ENCODE assay signal across 18 cellular contexts in the genomic region with DNA sequence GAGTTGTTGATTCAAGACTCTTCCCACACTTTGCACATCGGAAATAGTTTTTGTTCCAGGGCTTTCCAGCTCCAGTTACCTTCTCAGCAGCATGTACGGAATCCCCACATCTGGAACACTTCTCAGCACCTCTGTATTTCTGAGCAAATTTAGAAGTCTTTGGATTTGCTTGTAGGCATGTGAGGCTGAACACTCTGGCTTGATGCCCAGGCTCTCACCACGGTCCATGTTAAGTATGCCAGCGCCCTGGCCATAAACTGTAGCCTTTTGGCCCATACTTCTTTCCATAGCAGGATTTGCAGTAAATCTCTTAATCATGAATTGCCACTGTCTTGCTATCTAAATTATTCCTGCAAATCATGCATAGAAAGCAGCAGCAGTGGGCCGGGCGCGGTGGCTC.
"Had no signal": no experiment of that assay in that cellular context is flagged by ENCODE, and none has a peak within 500 bp of the region (broad histone marks: within the 10 kb centered on the region; RNA-seq: fewer than 3 reads in every experiment).

No MANE protein-coding gene starts in this region.

- H3K27me3 ChIP-seq: upper lobe of left lung had no signal

- H3K36me3 ChIP-seq: lower lobe of right lung, prostate gland, thoracic aorta, upper lobe of left lung had no signal

- ATAC-seq: activated CD4-positive, CD25-positive, alpha-beta regulatory T cell treated with anti-CD3 and anti-CD28 coated beads, Interleukin-2, amount 50 U/mL, for 24 hours; lower lobe of right lung; natural killer cell; T-helper 17 cell had no signal

- H3K4me1 ChIP-seq: lower lobe of right lung, prostate gland had no signal

- DNase-seq: activated CD4-positive, alpha-beta memory T cell treated with anti-CD3 and anti-CD28 coated beads, Interleukin-2, amount 10 ng/mL, durations not matched to agents 7 days and 5 days; activated CD4-positive, alpha-beta T cell treated with anti-CD3 and anti-CD28 coated beads, Interleukin-2, amount 10 ng/mL, durations not matched to agents 24 days and 14 days; activated effector memory CD4-positive, alpha-beta T cell treated with anti-CD3 and anti-CD28 coated beads, Interleukin-2, amount 50 U/mL, for 16 hours; activated naive CD4-positive, alpha-beta T cell treated with anti-CD3 and anti-CD28 coated beads, Interleukin-2, amount 10 ng/mL, durations not matched to agents 7 days and 5 days; activated T-cell treated with anti-CD3 and anti-CD28 coated beads for 4 hours; amygdala; glutamatergic neuron; hypothalamus; lower lobe of right lung; natural killer cell; stimulated activated CD4-positive, alpha-beta T cell treated with anti-CD3 and anti-CD28 coated beads, Interleukin-4, amount 100 ng/mL, for 24 hours; stimulated activated naive CD4-positive, alpha-beta T cell treated with Interleukin-2 at 50 U/mL for 16 hours; SW 1271; T-helper 17 cell had no signal

- H3K4me3 ChIP-seq: lower lobe of right lung, prostate gland, thoracic aorta, upper lobe of left lung had no signal

- H3K9me3 ChIP-seq: prostate gland, thoracic aorta had no signal

- H3K27ac ChIP-seq: lower lobe of right lung, prostate gland, thoracic aorta, upper lobe of left lung had no signal
